17 cellular contexts compared by ENCODE assay signal in the genomic region with DNA sequence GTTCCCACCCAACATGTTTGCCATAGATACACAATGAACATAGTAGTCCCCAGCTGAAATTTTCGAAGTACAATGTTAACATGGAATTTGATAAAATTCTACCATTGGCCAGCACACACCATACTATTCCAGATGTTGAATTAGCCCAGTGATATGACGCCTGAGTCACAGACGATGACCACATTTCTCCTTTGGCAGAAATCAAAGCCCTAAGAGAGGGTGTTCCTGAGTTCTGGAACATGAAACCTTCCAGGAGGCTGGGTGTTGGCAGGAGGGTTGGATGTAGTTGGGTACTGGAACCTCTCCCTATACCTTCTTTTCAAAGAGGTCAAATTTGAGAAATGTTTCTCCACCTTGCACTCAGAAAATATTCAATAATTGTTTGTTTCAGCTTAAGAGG. TPM values are rescaled to one million over a fixed set of nuclear protein-coding genes. Genes with fewer than 3 reads are reported as not detected.
DNase-seq lines count a peak whose midpoint lies in the region; ATAC-seq, FAIRE-seq and TF ChIP-seq lines count a peak whose summit lies in the region.
"Had no signal": no experiment of that assay in that cellular context is flagged by ENCODE, and none has a peak within 500 bp of the region (broad histone marks: within the 10 kb centered on the region; RNA-seq: fewer than 3 reads in every experiment).

No MANE protein-coding gene starts in this region.

- peaks cover 16% of the 10 kb centered on the region for H3K4me1 ChIP-seq in astrocyte (ENCODE audit: insufficient read depth, low read length)
- H3K4me1 ChIP-seq: gastrocnemius medialis had no signal

- no peak overlapping the region for H3K9ac ChIP-seq in astrocyte (ENCODE audit: low read length)

- intact Hi-C loops in activated CD4-positive, alpha-beta T cell treated with anti-CD3 and anti-CD28 coated beads for 36 hours (cut with DNase I, micrococcal nuclease) = loop anchor here (2.0 to 10.0 kb wide), 2 partner anchors 164 to 710 kb away; a partner anchor contains a TSS
- intact Hi-C loops in left ventricle myocardium superior (cut with micrococcal nuclease) = no loop called here

- H3K36me3 ChIP-seq in astrocyte (ENCODE audit: insufficient read depth, low read length) = no peaks in the 10 kb centered on the region
- H3K36me3 ChIP-seq: gastrocnemius medialis had no signal

- no peak overlapping the region for H3K4me3 ChIP-seq in astrocyte (ENCODE audit: insufficient read depth, low read depth, low read length)
- H3K4me3 ChIP-seq: gastrocnemius medialis, testis had no signal

- peaks cover 41% of the 10 kb centered on the region for H3K4me1 Mint-ChIP-seq in activated CD4-positive, alpha-beta T cell treated with anti-CD3 and anti-CD28 coated beads for 36 hours
- H3K4me1 Mint-ChIP-seq in astrocyte (ENCODE audit: low read depth, unreplicated experiment) = peaks cover 23% of the 10 kb centered on the region
- peaks cover 16% of the 10 kb centered on the region for H3K4me1 Mint-ChIP-seq in progenitor cell of endocrine pancreas (ENCODE audit: low read depth)

- no peaks in the 10 kb centered on the region for H3K9me3 Mint-ChIP-seq in activated CD4-positive, alpha-beta T cell treated with anti-CD3 and anti-CD28 coated beads for 36 hours (ENCODE audit: low read depth)
- H3K9me3 Mint-ChIP-seq in astrocyte (ENCODE audit: unreplicated experiment) = peaks cover 10% of the 10 kb centered on the region
- H3K9me3 Mint-ChIP-seq in progenitor cell of endocrine pancreas (ENCODE audit: low read depth) = no peaks in the 10 kb centered on the region

- POLR2A ChIA-PET in activated CD4-positive, alpha-beta T cell treated with anti-CD3 and anti-CD28 coated beads for 36 hours (lab: Charles Lee) = no interaction called here

- H3K27ac Mint-ChIP-seq in activated CD4-positive, alpha-beta T cell treated with anti-CD3 and anti-CD28 coated beads for 36 hours = peak overlapping the region; percentile 45
- H3K27ac Mint-ChIP-seq in astrocyte (ENCODE audit: unreplicated experiment) = no peak overlapping the region
- no peak overlapping the region for H3K27ac Mint-ChIP-seq in progenitor cell of endocrine pancreas
- H3K27ac Mint-ChIP-seq: dendritic cell treated with granulocyte-macrophage colony-stimulating factor and Interleukin-4, amounts not matched to agents 40 ng/mL and 50 ng/mL, for 4 days had no signal

- CTCF ChIA-PET in activated CD4-positive, alpha-beta T cell treated with anti-CD3 and anti-CD28 coated beads for 36 hours (lab: Charles Lee) = no interaction called here

- no peak overlapping the region for H3K4me3 Mint-ChIP-seq in activated CD4-positive, alpha-beta T cell treated with anti-CD3 and anti-CD28 coated beads for 36 hours
- H3K4me3 Mint-ChIP-seq in astrocyte (ENCODE audit: unreplicated experiment) = no peak overlapping the region
- H3K4me3 Mint-ChIP-seq in progenitor cell of endocrine pancreas (ENCODE audit: low read depth) = no peak overlapping the region
- H3K4me3 Mint-ChIP-seq: dendritic cell treated with granulocyte-macrophage colony-stimulating factor and Interleukin-4, amounts not matched to agents 40 ng/mL and 50 ng/mL, for 4 days had no signal

- no peaks in the 10 kb centered on the region for H4K20me1 ChIP-seq in astrocyte (ENCODE audit: insufficient read depth, low read length)

- H3K27me3 ChIP-seq in astrocyte (ENCODE audit: insufficient read depth, low read length) = no peaks in the 10 kb centered on the region
- H3K27me3 ChIP-seq: gastrocnemius medialis, testis had no signal

- no peak overlapping the region for H2AFZ ChIP-seq in astrocyte (ENCODE audit: low read depth, low read length)

- no peaks in the 10 kb centered on the region for H3K27me3 Mint-ChIP-seq in activated CD4-positive, alpha-beta T cell treated with anti-CD3 and anti-CD28 coated beads for 36 hours
- H3K27me3 Mint-ChIP-seq in astrocyte (ENCODE audit: low read depth, unreplicated experiment) (peaks cover 2% of the 10 kb centered on the region), progenitor cell of endocrine pancreas (no peaks in the 10 kb centered on the region)
- H3K27me3 Mint-ChIP-seq: dendritic cell treated with granulocyte-macrophage colony-stimulating factor and Interleukin-4, amounts not matched to agents 40 ng/mL and 50 ng/mL, for 4 days had no signal

- no peaks in the 10 kb centered on the region for H3K79me2 ChIP-seq in astrocyte (ENCODE audit: insufficient read depth, low read length)

- FAIRE-seq in astrocyte (lab: Jason Lieb, UNC) = no peak
- FAIRE-seq: A204.1, D721Med had no signal

- no peak for ATAC-seq in activated CD4-positive, alpha-beta T cell treated with anti-CD3 and anti-CD28 coated beads for 36 hours
- ATAC-seq in left ventricle myocardium superior = peak; percentile 82
- ATAC-seq: gastrocnemius medialis had no signal

- H3K36me3 Mint-ChIP-seq in activated CD4-positive, alpha-beta T cell treated with anti-CD3 and anti-CD28 coated beads for 36 hours (ENCODE audit: low read depth) = no peaks in the 10 kb centered on the region
- H3K36me3 Mint-ChIP-seq in astrocyte (ENCODE audit: low read depth, unreplicated experiment) = no peaks in the 10 kb centered on the region
- no peaks in the 10 kb centered on the region for H3K36me3 Mint-ChIP-seq in progenitor cell of endocrine pancreas (ENCODE audit: insufficient read depth)

- peak overlapping the region; percentile 27 for H3K4me2 ChIP-seq in astrocyte (ENCODE audit: low read length)

- H3K9me3 ChIP-seq in astrocyte (ENCODE audit: insufficient read depth, low read depth, low read length) = no peaks in the 10 kb centered on the region
- H3K9me3 ChIP-seq: gastrocnemius medialis, testis had no signal

- TF ChIP-seq CTCF in astrocyte (IDR thresholded peaks at IDR 0.05; ENCODE audit: insufficient read depth, low read depth, low read length) (no peak), progenitor cell of endocrine pancreas (IDR thresholded peaks at IDR 0.05; ENCODE audit: unreplicated experiment) (no peak)

- DNase-seq in activated CD4-positive, alpha-beta T cell treated with anti-CD3 and anti-CD28 coated beads for 36 hours = no peak
- DNase-seq in activated CD4-positive, alpha-beta T cell treated with anti-CD3 and anti-CD28 coated beads, Interleukin-2, amount 50 U/mL, for 1 hour = no peak
- DNase-seq in HCEC 1CT (peak; percentile 72), astrocyte (ENCODE audit: low read depth) (peak; percentile 15), left ventricle myocardium superior (no peak), progenitor cell of endocrine pancreas (ENCODE audit: low spot score, unreplicated experiment) (no peak), SKM-1 treated with dmso at 0.1 percent for 144 hours (lab: John Stamatoyannopoulos, UW; ENCODE audit: unreplicated experiment) (no peak), DMS79 (lab: John Stamatoyannopoulos, UW) (no peak)
- DNase-seq: gastrocnemius medialis; MM.1S; NCI-H2081 treated with DMSO at 0.1 percent for 48 hours; stimulated activated CD4-positive, alpha-beta T cell treated with anti-CD3 and anti-CD28 coated beads, Interleukin-12 subunit alpha, Interleukin-12 subunit beta, amount 100 ng/mL, for 4 hours; testis had no signal

- H3K27ac ChIP-seq in astrocyte (ENCODE audit: low read depth, low read length) = peak overlapping the region; percentile 49
- H3K27ac ChIP-seq: gastrocnemius medialis had no signal

RNA-seq across cellular contexts. Expression of a gene that starts 37.8 kb away (rescaled TPM):
- under 1 TPM; 0.21 to 0.23 TPM for total RNA-seq in activated CD4-positive, alpha-beta T cell treated with anti-CD3 and anti-CD28 coated beads for 36 hours
- total RNA-seq in astrocyte (0.70 and 0.91 TPM in 2 replicates), left ventricle myocardium superior (20.4 TPM), progenitor cell of endocrine pancreas (4.3 and 5.1 TPM in 2 replicates)
- total RNA-seq: gastrocnemius medialis, osteocyte had no signal

Comparison
In these comparisons a context has a peak if more than half of its experiments do, and no peak if none do; other contexts are left out.
1. DNase-seq: peak in HCEC 1CT (single experiment) and astrocyte (single experiment); none in activated CD4-positive, alpha-beta T cell treated with anti-CD3 and anti-CD28 coated beads for 36 hours (single experiment), activated CD4-positive, alpha-beta T cell treated with anti-CD3 and anti-CD28 coated beads, Interleukin-2, amount 50 U/mL, for 1 hour (single experiment), left ventricle myocardium superior (single experiment), progenitor cell of endocrine pancreas (single experiment), SKM-1 treated with dmso at 0.1 percent for 144 hours (single experiment) and DMS79 (single experiment).